Comparison of ENCODE assay signal across 11 cellular contexts in the genomic region with DNA sequence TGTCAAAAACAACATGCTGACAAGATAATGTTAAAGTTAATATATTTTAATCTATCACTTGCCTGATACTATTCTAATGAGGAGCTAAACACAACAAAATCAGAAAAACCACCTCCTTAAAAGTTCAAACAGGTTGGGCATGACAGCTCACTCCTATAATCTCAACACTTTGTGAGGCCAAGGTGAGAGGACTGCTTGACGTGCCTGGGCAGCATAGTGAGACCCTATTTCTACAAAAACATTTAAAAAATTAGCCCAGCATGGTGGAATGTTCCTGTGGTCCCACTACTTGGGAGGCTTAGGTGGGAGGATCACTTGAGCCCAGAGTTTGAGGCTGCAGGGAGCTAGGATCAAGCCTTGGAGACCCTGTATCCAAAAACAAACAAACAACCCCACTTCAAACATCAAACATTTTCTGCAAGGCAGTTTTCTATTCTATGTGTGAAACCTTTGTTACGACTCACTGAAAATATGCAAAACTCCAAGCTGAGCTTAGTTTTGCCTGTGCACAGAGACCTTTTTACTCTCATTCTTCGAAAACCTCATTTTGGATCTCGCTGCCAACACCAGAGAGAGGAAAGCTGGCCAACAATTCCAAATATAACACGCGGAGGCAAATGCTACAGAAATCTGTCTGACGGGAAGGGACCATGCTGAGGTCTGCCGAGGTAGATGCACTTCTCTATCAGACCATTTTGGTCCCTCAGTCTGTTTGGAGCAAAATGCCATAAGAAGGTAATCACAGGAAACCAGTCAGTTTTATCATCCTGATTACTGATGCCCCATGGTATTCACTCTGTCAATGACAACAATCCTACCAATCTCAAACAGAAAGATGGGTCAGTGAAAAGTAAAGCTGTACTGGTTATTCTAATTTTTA. TPM values are rescaled to one million over a fixed set of nuclear protein-coding genes. Genes with fewer than 3 reads are reported as not detected.
DNase-seq lines count a peak whose midpoint lies in the region; ATAC-seq and TF ChIP-seq lines count a peak whose summit lies in the region.
"Had no signal": no experiment of that assay in that cellular context is flagged by ENCODE, and none has a peak within 500 bp of the region (broad histone marks: within the 10 kb centered on the region; RNA-seq: fewer than 3 reads in every experiment).

No MANE protein-coding gene starts in this region.

- H2AK5ac ChIP-seq in mesendoderm (ENCODE audit: low read length): no peak overlapping the region

- H3K9me3 ChIP-seq in psoas muscle: no peaks in the 10 kb centered on the region

- H3K27ac Mint-ChIP-seq in effector memory CD8-positive, alpha-beta T cell: peak overlapping the region in 1 of 2 donors; percentile 80

- H2BK5ac ChIP-seq in mesendoderm (ENCODE audit: low read length): no peak overlapping the region

- H3K79me1 ChIP-seq in mesendoderm (ENCODE audit: low read length): peaks cover 7% of the 10 kb centered on the region

- peaks cover 81% of the 10 kb centered on the region for H3K4me1 ChIP-seq in psoas muscle
- H3K4me1 ChIP-seq in mesendoderm (ENCODE audit: control insufficient read depth, low read depth, low read length): peaks cover 2% of the 10 kb centered on the region

- peaks cover 64% of the 10 kb centered on the region for H3K36me3 Mint-ChIP-seq in effector memory CD8-positive, alpha-beta T cell (ENCODE audit: insufficient read depth)

- no peak overlapping the region for H2BK15ac ChIP-seq in mesendoderm (replicated peaks; ENCODE audit: low read depth)

- H3K56ac ChIP-seq in mesendoderm (ENCODE audit: low read length): no peak overlapping the region

- intact Hi-C loops in psoas muscle (cut with DNase I): no loop called here

- DNase-seq in EL (peak; percentile 64), NCI-H526 treated with DMSO at 0.1 percent for 48 hours (lab: John Stamatoyannopoulos, UW) (peak; percentile 35), choroid plexus epithelial cell (ENCODE audit: low read depth) (peak; percentile 54), psoas muscle (no peak), mesendoderm (no peak)
- DNase-seq in effector memory CD8-positive, alpha-beta T cell: no peak
- DNase-seq in stimulated activated CD4-positive, alpha-beta T cell treated with anti-CD3 and anti-CD28 coated beads, Interleukin-15, amount 100 ng/mL, for 24 hours: no peak
- DNase-seq: activated gamma-delta T cell treated with Interleukin-2 at 50 U/mL for 16 hours, Kasumi-1 had no signal

- H3K4ac ChIP-seq in mesendoderm (ENCODE audit: low read depth, low read length): no peak overlapping the region

- no peaks in the 10 kb centered on the region for H3K27me3 ChIP-seq in psoas muscle (ENCODE audit: insufficient read depth in 3 of 3, low read length in 2 of 3)
- no peaks in the 10 kb centered on the region for H3K27me3 ChIP-seq in mesendoderm (ENCODE audit: insufficient read depth, low read length, poor library complexity)

- H3K18ac ChIP-seq in mesendoderm (ENCODE audit: low read length): no peak overlapping the region

- H3K27me3 Mint-ChIP-seq in effector memory CD8-positive, alpha-beta T cell: no peaks in the 10 kb centered on the region

- H3K79me2 ChIP-seq in mesendoderm (ENCODE audit: control insufficient read depth, insufficient read depth, low read length): peaks cover 90% of the 10 kb centered on the region

- H3K36me3 ChIP-seq in psoas muscle (ENCODE audit: insufficient read depth in 1 of 2, low read depth in 1 of 2) (peaks cover 0 to 4% of the 10 kb centered on the region in 2 donors), mesendoderm (ENCODE audit: control insufficient read depth, insufficient read depth, low read length) (no peaks in the 10 kb centered on the region)

- no peak overlapping the region for H2BK120ac ChIP-seq in mesendoderm (ENCODE audit: low read depth, low read length)

- H3K27ac ChIP-seq in psoas muscle: peak overlapping the region; percentile 98
- H3K27ac ChIP-seq in mesendoderm (ENCODE audit: low read depth, low read length): no peak overlapping the region
- H3K27ac ChIP-seq: parathyroid adenoma had no signal

- no peaks in the 10 kb centered on the region for H3K9me3 Mint-ChIP-seq in effector memory CD8-positive, alpha-beta T cell

- no peak overlapping the region for H4K8ac ChIP-seq in mesendoderm (ENCODE audit: low read depth, low read length)

- H4K5ac ChIP-seq in mesendoderm (ENCODE audit: low read length): no peak overlapping the region

- no peak overlapping the region for H3K9ac ChIP-seq in mesendoderm (ENCODE audit: low read length)
- H3K9ac ChIP-seq: parathyroid adenoma had no signal

- H3K4me2 ChIP-seq in mesendoderm (ENCODE audit: low read length): no peak overlapping the region

- H3K23ac ChIP-seq in mesendoderm (ENCODE audit: low read length): no peak overlapping the region

- H3K4me3 ChIP-seq in choroid plexus epithelial cell (ENCODE audit: low read depth, low read length): no peak overlapping the region
- H3K4me3 ChIP-seq in psoas muscle: peak overlapping the region; percentile 14
- no peak overlapping the region for H3K4me3 ChIP-seq in mesendoderm (ENCODE audit: low read length)

- TF ChIP-seq CTCF in choroid plexus epithelial cell (conservative IDR thresholded peaks at IDR 0.05; ENCODE audit: low read depth, low read length) (no peak), psoas muscle (IDR thresholded peaks at IDR 0.05) (no peak)

- peak overlapping the region in 1 of 2 donors; percentile 52 for H3K4me3 Mint-ChIP-seq in effector memory CD8-positive, alpha-beta T cell

- WGBS in psoas muscle, 3 donors: 36 to 38% (median 36%) methylated on average over 8 of the region's 8 CpGs
- WGBS in mesendoderm (ENCODE audit: extremely low coverage, insufficient coverage, low lambda C conversion rate): no CpG with 5 or more reads among the region's 8 CpGs

- ATAC-seq in psoas muscle: no peak
- no peak for ATAC-seq in effector memory CD8-positive, alpha-beta T cell (replicated peaks)
- ATAC-seq: Panc1 had no signal

- peaks cover 59 to 74% of the 10 kb centered on the region in 2 donors for H3K4me1 Mint-ChIP-seq in effector memory CD8-positive, alpha-beta T cell (ENCODE audit: low read depth in 2 of 2)

RNA-seq across cellular contexts. Expression of gene PHF12, which starts 6.2 kb away (rescaled TPM):
- 10 to 100 TPM; 22.3 to 28.6 (median 24.4) TPM for total RNA-seq in psoas muscle
- polyA plus RNA-seq in psoas muscle: 10 to 100 TPM in 1 of 3 donors, 1 to 10 TPM in 2; 7.3 to 12.1 (median 7.7) TPM
- polyA plus RNA-seq in mesendoderm (2013, experiment 1 of 2): 24.4 TPM
- 25.2 TPM for polyA plus RNA-seq in mesendoderm (2013, experiment 2 of 2)

RNA-seq across cellular contexts. Expression of gene DHRS13, which starts 42.2 kb away (rescaled TPM):
- total RNA-seq in psoas muscle: 1 to 10 TPM in 2 of 4 donors, under 1 TPM in 2; 0.48 to 2.1 (median 1.1) TPM
- 1 to 10 TPM; 1.1 to 2.7 (median 1.2) TPM for polyA plus RNA-seq in psoas muscle
- 10.9 TPM for polyA plus RNA-seq in mesendoderm (2013, experiment 1 of 2)
- 11.0 TPM for polyA plus RNA-seq in mesendoderm (2013, experiment 2 of 2)

RNA-seq across cellular contexts. Expression of gene FLOT2, which starts 47.6 kb away (rescaled TPM):
- 10 to 100 TPM; 40.8 to 81.1 (median 43.9) TPM for total RNA-seq in psoas muscle
- 10 to 100 TPM; 30.4 to 35.3 (median 34.0) TPM for polyA plus RNA-seq in psoas muscle
- polyA plus RNA-seq in mesendoderm (2013, experiment 1 of 2): 48.9 TPM
- polyA plus RNA-seq in mesendoderm (2013, experiment 2 of 2): 54.5 TPM

Comparison
In these comparisons a context has a peak if more than half of its experiments do, and no peak if none do; other contexts are left out.
1. DNase-seq: peak in EL (single experiment), NCI-H526 treated with DMSO at 0.1 percent for 48 hours (single experiment) and choroid plexus epithelial cell (single experiment); none in psoas muscle (0 of 2), effector memory CD8-positive, alpha-beta T cell (0 of 3), stimulated activated CD4-positive, alpha-beta T cell treated with anti-CD3 and anti-CD28 coated beads, Interleukin-15, amount 100 ng/mL, for 24 hours (single experiment) and mesendoderm (single experiment).